In genomic region chr6:154536922-154537449, GRCh38 we compare ENCODE assay signal across 17 cellular contexts. TPM values are rescaled to one million over a fixed set of nuclear protein-coding genes. Genes with fewer than 3 reads are reported as not detected.
A peak's percentile ranks its signal among the peaks of the same experiment; 100 is the strongest.
DNase-seq lines count a peak whose midpoint lies in the region; ATAC-seq, FAIRE-seq and TF ChIP-seq lines count a peak whose summit lies in the region.
"Had no signal": no experiment of that assay in that cellular context is flagged by ENCODE, and none has a peak within 500 bp of the region (broad histone marks: within the 10 kb centered on the region; RNA-seq: fewer than 3 reads in every experiment).

No MANE protein-coding gene starts in this region.

- no peaks in the 10 kb centered on the region for H3K79me2 ChIP-seq in HepG2 (ENCODE audit: insufficient read depth, low read length)

- TF ChIP-seq RAD21 in HepG2 (CRISPR knock-in tag; IDR thresholded peaks at IDR 0.05), result no peak

- H3K27ac ChIP-seq in HepG2 (ENCODE audit: extremely low read length, insufficient read depth, low read length), result no peak overlapping the region
- H3K27ac ChIP-seq: 22Rv1, KMS-11 had no signal

- no peaks in the 10 kb centered on the region for H3K9me3 Mint-ChIP-seq in Caco-2 (ENCODE audit: unreplicated experiment)
- peaks cover 0 to 4% (median 0%) of the 10 kb centered on the region in 5 experiments for H3K9me3 Mint-ChIP-seq in brain
- H3K9me3 Mint-ChIP-seq: CD8-positive, alpha-beta memory T cell; H9 had no signal

- DNase-seq in Caco-2, result no peak
- no peak for DNase-seq in HepG2 (ENCODE audit: low spot score)
- no peak for DNase-seq in CD1c-positive myeloid dendritic cell (ENCODE audit: extremely low spot score)
- no peak for DNase-seq in DMS53 treated with DMSO at 0.1 percent for 48 hours (lab: John Stamatoyannopoulos, UW; ENCODE audit: unreplicated experiment)
- no peak for DNase-seq in NCI-H2081 treated with DMSO at 0.1 percent for 48 hours (lab: John Stamatoyannopoulos, UW)
- no peak for DNase-seq in activated CD8-positive, alpha-beta memory T cell treated with anti-CD3 and anti-CD28 coated beads, Interleukin-2, amount 50 U/mL, for 4 hours
- DNase-seq: CD8-positive, alpha-beta memory T cell; NCI-H2029; NCI-H2171 treated with DMSO at 0.1 percent for 48 hours; NCI-H446 treated with DMSO at 0.1 percent for 48 hours; RPMI8226; SIG-M5 had no signal

- H3K4me3 ChIP-seq in Caco-2 (ENCODE audit: low read depth, low read length), result no peak overlapping the region
- H3K4me3 ChIP-seq in HepG2 (replicated peaks in 1 of 3; ENCODE audit: insufficient read depth in 1 of 3, low read depth in 2 of 3, low read length in 3 of 3), result peak overlapping the region in 1 of 3 experiments; percentile 56; a peak in 2 of 6 replicates
- no peak overlapping the region for H3K4me3 ChIP-seq in neuron (ENCODE audit: low read length)

- no peaks in the 10 kb centered on the region for H4K20me1 ChIP-seq in HepG2 (ENCODE audit: insufficient read depth, low read length)

- BruUV-seq in Caco-2 (replicated peaks; lab: Mats Ljungman, UMichigan) (no TSS peak), HepG2 (replicated peaks; lab: Mats Ljungman, UMichigan) (no TSS peak)

- intact Hi-C loops in Caco-2 (cut with micrococcal nuclease; ENCODE audit: unreplicated experiment), result no loop called here
- intact Hi-C loops in HepG2 (cut with micrococcal nuclease; ENCODE audit: unreplicated experiment), result no loop called here

- no peak overlapping the region for H3K4me3 Mint-ChIP-seq in Caco-2 (ENCODE audit: unreplicated experiment)
- peak overlapping the region in 1 of 5 experiments; percentile 1 for H3K4me3 Mint-ChIP-seq in brain
- H3K4me3 Mint-ChIP-seq: CD8-positive, alpha-beta memory T cell; H9 had no signal

- in situ Hi-C loops in HepG2 (cut with HindIII; ENCODE audit: extremely low pct_ligation_motif_present, low pct_unique_long_range_greater_than_20kb), result no loop called here

- H3K4me1 ChIP-seq in Caco-2, result peaks cover 22% of the 10 kb centered on the region
- peaks cover 24% of the 10 kb centered on the region for H3K4me1 ChIP-seq in HepG2 (ENCODE audit: insufficient read depth, low read length)
- H3K4me1 ChIP-seq in neuron (ENCODE audit: insufficient read depth, low read length), result peaks cover 17% of the 10 kb centered on the region

- CTCF ChIA-PET in Caco-2 (lab: Charles Lee), result no interaction called here
- CTCF ChIA-PET in HepG2 (lab: Yijun Ruan, JAX; ENCODE audit: low intra/inter-chr PET ratio, low total read pairs), result no interaction called here

- peak overlapping the region; percentile 12; the same call in 1 of the 2 replicates for H3K9ac ChIP-seq in HepG2 (ENCODE audit: insufficient read depth, low read depth, low read length)
- H3K9ac ChIP-seq: KMS-11 had no signal

- TF ChIP-seq POLR2A in HepG2 (IDR thresholded peaks at IDR 0.05; ENCODE audit: insufficient read depth in 1 of 2, low read depth in 2 of 2, low read length in 2 of 2), result no peak

- H3K27me3 Mint-ChIP-seq in Caco-2 (ENCODE audit: insufficient read depth, unreplicated experiment), result no peaks in the 10 kb centered on the region
- H3K27me3 Mint-ChIP-seq in brain, result peaks cover 3% of the 10 kb centered on the region

- H3K9me3 ChIP-seq in Caco-2 (no peaks in the 10 kb centered on the region), HepG2 (ENCODE audit: low read length) (no peaks in the 10 kb centered on the region), neuron (ENCODE audit: low read length) (no peaks in the 10 kb centered on the region)

- peak overlapping the region; percentile 75 for H3K4me2 ChIP-seq in HepG2 (ENCODE audit: low read depth, low read length)
- H3K4me2 ChIP-seq: KMS-11 had no signal

- POLR2A ChIA-PET in Caco-2 (lab: Charles Lee), result interaction anchor here (0.9 kb wide), 1 partner anchor 27 kb away, joined by 3 read pairs; no protein-coding TSS in a partner anchor
- POLR2A ChIA-PET in HepG2 (lab: Yijun Ruan, JAX), result interaction anchor here (3.0 kb wide), 1 partner anchor 27 kb away, joined by 28 read pairs; the partner anchor contains the start of gene CNKSR3

- no peak overlapping the region for H2AFZ ChIP-seq in HepG2 (ENCODE audit: low read length)
- H2AFZ ChIP-seq in neuron (ENCODE audit: low read depth, low read length), result peak overlapping the region; percentile 21

- TF ChIP-seq EP300 in HepG2 (IDR thresholded peaks at IDR 0.05; ENCODE audit: low read depth in 2 of 2, low read length in 2 of 2) (no peak), HepG2 (CRISPR knock-in tag; IDR thresholded peaks at IDR 0.05; ENCODE audit: borderline replicate concordance) (no peak)

- H3K27me3 ChIP-seq in Caco-2 (replicated peaks; ENCODE audit: control insufficient read depth, insufficient read depth, low read length), result no peaks in the 10 kb centered on the region
- no peaks in the 10 kb centered on the region; a peak in 1 of 5 replicates for H3K27me3 ChIP-seq in HepG2 (ENCODE audit: control insufficient read depth in 1 of 2, insufficient read depth in 2 of 2, low read length in 2 of 2)
- H3K27me3 ChIP-seq in neuron (ENCODE audit: insufficient read depth, low read length), result peaks cover 3% of the 10 kb centered on the region

- peak; percentile 4 for FAIRE-seq in HepG2 (lab: Jason Lieb, UNC)

- H3K27ac Mint-ChIP-seq in Caco-2 (ENCODE audit: unreplicated experiment) (peak overlapping the region; percentile 21), brain (peak overlapping the region in 4 of 5 experiments; percentile 61 to 88 (median 67))

- ATAC-seq in HepG2, result peak; percentile 63

- no peaks in the 10 kb centered on the region for H3K36me3 Mint-ChIP-seq in Caco-2 (ENCODE audit: insufficient read depth, unreplicated experiment)
- H3K36me3 Mint-ChIP-seq in brain, result no peaks in the 10 kb centered on the region
- H3K36me3 Mint-ChIP-seq: CD8-positive, alpha-beta memory T cell had no signal

- H3K36me3 ChIP-seq in Caco-2 (ENCODE audit: control insufficient read depth, insufficient read depth, low read length) (no peaks in the 10 kb centered on the region), HepG2 (replicated peaks in 1 of 2; ENCODE audit: control insufficient read depth in 1 of 2, insufficient read depth in 2 of 2, low read length in 2 of 2) (no peaks in the 10 kb centered on the region), neuron (ENCODE audit: insufficient read depth, low read length) (no peaks in the 10 kb centered on the region)

- H3K4me1 Mint-ChIP-seq in Caco-2 (ENCODE audit: low read depth, unreplicated experiment) (peaks cover 31% of the 10 kb centered on the region), brain (peaks cover 43% of the 10 kb centered on the region)
- H3K4me1 Mint-ChIP-seq: CD8-positive, alpha-beta memory T cell had no signal

- WGBS in HepG2 (ENCODE audit: low lambda C conversion rate), result 26% methylated on average over 5 of the region's 5 CpGs

- TF ChIP-seq CTCF in Caco-2 (IDR thresholded peaks at IDR 0.05; ENCODE audit: insufficient read depth in 1 of 2, low read depth in 1 of 2, low read length in 1 of 2, severe bottlenecking in 1 of 2, unreplicated experiment in 1 of 2) (no peak), brain (conservative IDR thresholded peaks at IDR 0.05) (no peak), HepG2 (CRISPR knock-in tag; IDR thresholded peaks at IDR 0.05) (no peak)

TF ChIP-seq in HepG2, 621 proteins besides CTCF, POLR2A, EP300 and RAD21 (continues in another document):
- TF ChIP-seq ZNF264 (CRISPR knock-in tag; IDR thresholded peaks at IDR 0.05) (no peak), HOXA9 (CRISPR knock-in tag; IDR thresholded peaks at IDR 0.05; ENCODE audit: borderline replicate concordance) (0 out of 2 replicates have a peak, but pooled peaks have one; percentile 34), MIER3 (CRISPR knock-in tag; IDR thresholded peaks at IDR 0.05; ENCODE audit: borderline replicate concordance) (0 out of 2 replicates have a peak, but pooled peaks have one; percentile 14), HMGXB4 (CRISPR knock-in tag; IDR thresholded peaks at IDR 0.05; ENCODE audit: borderline replicate concordance in 1 of 2, low read depth in 1 of 2) (0 out of 4 replicates have a peak, but pooled peaks of 1 of the 2 experiments have one; percentile 19), GTF3A (CRISPR knock-in tag; conservative IDR thresholded peaks at IDR 0.05) (no peak)

RNA-seq across cellular contexts. Expression of gene CNKSR3, which starts 26.5 kb away (rescaled TPM):
- total RNA-seq in Caco-2 (2022) (31.8 and 33.1 TPM in 2 replicates), HepG2 (2016; rRNA removed; fragmentation: Illumina TruSeq; extraction: Trizol) (38.3 and 38.6 TPM in 2 replicates)
- polyA plus RNA-seq in brain (ENCODE audit: insufficient read depth, low read depth, low replicate concordance) (72.5 TPM), HepG2 (2011; rRNA removed) (9.2 and 9.8 TPM in 2 replicates)
- total RNA-seq in HepG2 (2016; cell fraction: cytosol; rRNA removed; fragmentation: Illumina TruSeq; extraction: Trizol; ENCODE audit: low read depth), result 18.4 and 19.1 TPM in 2 replicates
- 32.0 and 35.6 TPM in 2 replicates for total RNA-seq in HepG2 (2016; cell fraction: insoluble cytoplasmic fraction; rRNA removed; fragmentation: Illumina TruSeq; extraction: Trizol)
- total RNA-seq in HepG2 (2016; cell fraction: membrane; rRNA removed; fragmentation: Illumina TruSeq; extraction: Trizol), result 26.6 and 26.7 TPM in 2 replicates
- 20.9 and 24.2 TPM in 2 replicates for total RNA-seq in HepG2 (2016; cell fraction: nucleus; rRNA removed; fragmentation: Illumina TruSeq; extraction: Trizol)
- 6.3 and 7.8 TPM in 2 replicates for polyA plus RNA-seq in HepG2 (2011; cell fraction: cytosol; rRNA removed)
- 8.2 and 9.9 TPM in 2 replicates for polyA plus RNA-seq in HepG2 (2011; cell fraction: nucleus; rRNA removed)
- 26.2 and 28.1 TPM in 2 replicates for polyA plus RNA-seq in HepG2 (2012)
- polyA plus RNA-seq in HepG2 (2016; cell fraction: cytosol; fragmentation: Illumina TruSeq; extraction: Trizol; ENCODE audit: low read depth), result 2.8 and 4.0 TPM in 2 replicates
- polyA plus RNA-seq in HepG2 (2016; cell fraction: insoluble cytoplasmic fraction; fragmentation: Illumina TruSeq; extraction: Trizol; ENCODE audit: low read depth), result 31.5 and 36.8 TPM in 2 replicates
- 12.5 and 12.6 TPM in 2 replicates for polyA plus RNA-seq in HepG2 (2016; cell fraction: membrane; fragmentation: Illumina TruSeq; extraction: Trizol; ENCODE audit: low read depth)
- 27.9 and 29.1 TPM in 2 replicates for polyA plus RNA-seq in HepG2 (2016; cell fraction: nucleus; fragmentation: Illumina TruSeq; extraction: Trizol; ENCODE audit: insufficient read depth, low read depth)
- polyA minus RNA-seq in HepG2 (2011; rRNA and poly(A)+ RNA removed; ENCODE audit: low replicate concordance), result 1.5 and 15.6 TPM in 2 replicates
- 9.9 TPM in 2 replicates for polyA minus RNA-seq in HepG2 (2011; cell fraction: cytosol; rRNA and poly(A)+ RNA removed)
- polyA minus RNA-seq in HepG2 (2011; cell fraction: nucleus; rRNA and poly(A)+ RNA removed), result 17.1 and 21.3 TPM in 2 replicates
- polyA plus RNA-seq: CD8-positive, alpha-beta memory T cell had no signal
